25 cellular contexts compared by ENCODE assay signal in the genomic region with DNA sequence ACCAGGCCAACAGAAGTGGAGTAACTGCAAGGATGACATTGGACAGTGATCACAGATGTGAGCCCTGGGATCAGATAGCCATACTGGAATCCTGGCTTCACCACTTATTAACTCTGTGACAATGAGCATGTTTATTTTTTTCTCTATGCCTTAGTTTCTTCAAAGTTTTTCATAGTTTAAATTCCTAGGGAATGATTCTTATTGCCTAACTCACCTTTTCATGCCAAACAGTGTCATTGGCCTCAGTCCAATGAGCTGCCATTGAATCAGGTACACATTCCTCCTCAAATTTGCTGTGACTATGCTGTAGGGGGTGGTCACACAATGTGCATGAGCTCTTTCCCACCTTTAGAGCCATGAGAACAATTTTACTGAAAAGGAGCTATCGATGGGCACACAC.
DNase-seq lines count a peak whose midpoint lies in the region; ATAC-seq, FAIRE-seq and TF ChIP-seq lines count a peak whose summit lies in the region.
"Had no signal": no experiment of that assay in that cellular context is flagged by ENCODE, and none has a peak within 500 bp of the region (broad histone marks: within the 10 kb centered on the region; RNA-seq: fewer than 3 reads in every experiment).

No MANE protein-coding gene starts in this region.

- TF ChIP-seq EP300 in esophagus muscularis mucosa (IDR thresholded peaks at IDR 0.05) (no peak), HepG2 (IDR thresholded peaks at IDR 0.05; ENCODE audit: low read depth in 2 of 2, low read length in 2 of 2) (no peak), HepG2 (CRISPR knock-in tag; IDR thresholded peaks at IDR 0.05; ENCODE audit: borderline replicate concordance) (no peak)

- DNase-seq in Calu3 = peak; percentile 27
- peak; percentile 29 for DNase-seq in M059J (ENCODE audit: low read depth)
- peak; percentile 44 for DNase-seq in bronchial epithelial cell (ENCODE audit: low read depth)
- peak; percentile 86 for DNase-seq in kidney tubule cell (ENCODE audit: low spot score)
- DNase-seq in esophagus muscularis mucosa (ENCODE audit: extremely low spot score) = no peak
- no peak for DNase-seq in HepG2 (ENCODE audit: low spot score)
- no peak for DNase-seq in WTC11 (ENCODE audit: low spot score)
- DNase-seq: C1 segment of cervical spinal cord; CD4-positive, alpha-beta memory T cell; COR-L47; DMS79 treated with DMSO at 0.1 percent for 48 hours; GF-D8; GOT3; HCEC 1CT; Karpas-422; NCI-H2029; NCI-H446; NCI-H524 treated with DMSO at 0.1 percent for 48 hours; NCI-H774; NK-92 treated with Interleukin-12 subunit alpha and Interleukin-12 subunit beta, amount 100 ng/mL, for 24 hours; SHP77 had no signal

- TF ChIP-seq POLR2A in esophagus muscularis mucosa (IDR thresholded peaks at IDR 0.05; ENCODE audit: low read depth) (no peak), HepG2 (IDR thresholded peaks at IDR 0.05; ENCODE audit: insufficient read depth in 1 of 2, low read depth in 2 of 2, low read length in 2 of 2) (no peak)

- H3K9ac ChIP-seq in HepG2 (ENCODE audit: insufficient read depth, low read depth, low read length) = no peak overlapping the region

- no peak overlapping the region for H3K4me3 ChIP-seq in bronchial epithelial cell (ENCODE audit: low read depth, low read length)
- H3K4me3 ChIP-seq in esophagus muscularis mucosa = no peak overlapping the region
- no peak overlapping the region for H3K4me3 ChIP-seq in HepG2 (replicated peaks in 1 of 3; ENCODE audit: insufficient read depth in 1 of 3, low read depth in 2 of 3, low read length in 3 of 3)
- H3K4me3 ChIP-seq: PC-9 had no signal

- H3K4me1 ChIP-seq in esophagus muscularis mucosa (no peaks in the 10 kb centered on the region), HepG2 (ENCODE audit: insufficient read depth, low read length) (no peaks in the 10 kb centered on the region)

- ATAC-seq in HG03460 (IDR thresholded peaks at IDR 0.05; ENCODE audit: unreplicated experiment) (no peak), HepG2 (no peak), WTC11 (no peak)

- intact Hi-C loops in Calu3 (cut with micrococcal nuclease; ENCODE audit: unreplicated experiment) (loop anchor here (5.0 kb wide), 1 partner anchor 140 kb away; no protein-coding TSS in a partner anchor), esophagus muscularis mucosa (cut with DNase I) (no loop called here), HepG2 (cut with micrococcal nuclease; ENCODE audit: unreplicated experiment) (no loop called here)

- H3K36me3 Mint-ChIP-seq in Calu3 (ENCODE audit: insufficient read depth, unreplicated experiment) (no peaks in the 10 kb centered on the region), WTC11 (peaks cover 13% of the 10 kb centered on the region)
- H3K36me3 Mint-ChIP-seq: CD4-positive, alpha-beta memory T cell had no signal

- TF ChIP-seq RAD21 in HepG2 (CRISPR knock-in tag; IDR thresholded peaks at IDR 0.05) = no peak

- FAIRE-seq in bronchial epithelial cell (lab: Jason Lieb, UNC) (no peak), HepG2 (lab: Jason Lieb, UNC) (no peak)
- FAIRE-seq: A204.1, GM12891 had no signal

- no peaks in the 10 kb centered on the region for H3K9me3 Mint-ChIP-seq in Calu3 (ENCODE audit: low read depth, unreplicated experiment)
- peaks cover 17% of the 10 kb centered on the region for H3K9me3 Mint-ChIP-seq in WTC11

- POLR2A ChIA-PET in HepG2 (lab: Yijun Ruan, JAX) (no interaction called here), WTC11 (lab: Charles Lee) (no interaction called here)

- BruUV-seq in Calu3 (replicated peaks; lab: Mats Ljungman, UMichigan) (no TSS peak), HepG2 (replicated peaks; lab: Mats Ljungman, UMichigan) (no TSS peak)

- H3K27ac ChIP-seq in esophagus muscularis mucosa (replicated peaks in 1 of 4) (no peak overlapping the region), HepG2 (ENCODE audit: extremely low read length, insufficient read depth, low read length) (no peak overlapping the region)
- H3K27ac ChIP-seq: PC-9 had no signal

- TF ChIP-seq CTCF in Calu3 (IDR thresholded peaks at IDR 0.05; ENCODE audit: unreplicated experiment) (no peak), bronchial epithelial cell (IDR thresholded peaks at IDR 0.05; ENCODE audit: insufficient read depth, low read length, severe bottlenecking) (no peak), esophagus muscularis mucosa (IDR thresholded peaks at IDR 0.05) (no peak), HepG2 (CRISPR knock-in tag; IDR thresholded peaks at IDR 0.05) (no peak), WTC11 (IDR thresholded peaks at IDR 0.05) (no peak)

- H4K20me1 ChIP-seq in HepG2 (ENCODE audit: insufficient read depth, low read length) = no peaks in the 10 kb centered on the region

- H3K27me3 ChIP-seq in bronchial epithelial cell (ENCODE audit: control insufficient read depth, insufficient read depth, low read length) (no peaks in the 10 kb centered on the region), esophagus muscularis mucosa (no peaks in the 10 kb centered on the region), HepG2 (ENCODE audit: control insufficient read depth in 1 of 2, insufficient read depth in 2 of 2, low read length in 2 of 2) (no peaks in the 10 kb centered on the region)

- WGBS in esophagus muscularis mucosa = 83% methylated on average over 1 of the region's 1 CpG
- 0% methylated on average over 1 of the region's 1 CpG for WGBS in HepG2 (ENCODE audit: low lambda C conversion rate)

- H2AFZ ChIP-seq in HepG2 (ENCODE audit: low read length) = no peak overlapping the region
- H2AFZ ChIP-seq: PC-9 had no signal

- H3K9me3 ChIP-seq in esophagus muscularis mucosa (peaks cover 0 to 8% (median 3%) of the 10 kb centered on the region in 4 donors), HepG2 (ENCODE audit: low read length) (no peaks in the 10 kb centered on the region)

- H3K4me1 Mint-ChIP-seq in Calu3 (ENCODE audit: low read depth, unreplicated experiment) = peaks cover 37% of the 10 kb centered on the region
- no peaks in the 10 kb centered on the region for H3K4me1 Mint-ChIP-seq in WTC11
- H3K4me1 Mint-ChIP-seq: CD4-positive, alpha-beta memory T cell had no signal

- H3K4me2 ChIP-seq in HepG2 (ENCODE audit: low read depth, low read length) = no peak overlapping the region
- H3K4me2 ChIP-seq: PC-9 had no signal

- no peaks in the 10 kb centered on the region for H3K79me2 ChIP-seq in HepG2 (ENCODE audit: insufficient read depth, low read length)

- H3K36me3 ChIP-seq in bronchial epithelial cell (ENCODE audit: control insufficient read depth, insufficient read depth, low read length) (no peaks in the 10 kb centered on the region), esophagus muscularis mucosa (no peaks in the 10 kb centered on the region), HepG2 (replicated peaks in 1 of 2; ENCODE audit: control insufficient read depth in 1 of 2, insufficient read depth in 2 of 2, low read length in 2 of 2) (no peaks in the 10 kb centered on the region)

- CTCF ChIA-PET in Calu3 (lab: Charles Lee) (interaction anchor here (1.1 kb wide), 1 partner anchor 138 kb away, joined by 3 read pairs; no protein-coding TSS in a partner anchor), HepG2 (lab: Yijun Ruan, JAX; ENCODE audit: low intra/inter-chr PET ratio, low total read pairs) (no interaction called here), WTC11 (lab: Charles Lee) (no interaction called here)

- in situ Hi-C loops in HepG2 (cut with HindIII; ENCODE audit: extremely low pct_ligation_motif_present, low pct_unique_long_range_greater_than_20kb) = no loop called here

- H3K4me3 Mint-ChIP-seq in Calu3 (ENCODE audit: low read depth, unreplicated experiment) (no peak overlapping the region), WTC11 (no peak overlapping the region)
- H3K4me3 Mint-ChIP-seq: CD4-positive, alpha-beta memory T cell had no signal

- H3K27ac Mint-ChIP-seq in Calu3 (ENCODE audit: unreplicated experiment) (no peak overlapping the region), WTC11 (no peak overlapping the region)
- H3K27ac Mint-ChIP-seq: CD4-positive, alpha-beta memory T cell had no signal

- H3K27me3 Mint-ChIP-seq in Calu3 (ENCODE audit: unreplicated experiment) = no peaks in the 10 kb centered on the region
- no peaks in the 10 kb centered on the region for H3K27me3 Mint-ChIP-seq in WTC11 (ENCODE audit: low read depth)
- H3K27me3 Mint-ChIP-seq: CD4-positive, alpha-beta memory T cell had no signal

TF ChIP-seq in HepG2, 621 proteins besides CTCF, POLR2A, EP300 and RAD21 (continues in another document):
- no peak for TF ChIP-seq ZNF773 (CRISPR knock-in tag; IDR thresholded peaks at IDR 0.05; ENCODE audit: borderline replicate concordance)
- no peak for TF ChIP-seq ZNF496 (CRISPR knock-in tag; IDR thresholded peaks at IDR 0.05; ENCODE audit: insufficient replicate concordance)
- no peak for TF ChIP-seq ETV5 (CRISPR knock-in tag; IDR thresholded peaks at IDR 0.05; ENCODE audit: borderline replicate concordance)
- TF ChIP-seq KAT7 (CRISPR knock-in tag; IDR thresholded peaks at IDR 0.05; ENCODE audit: borderline replicate concordance) = no peak
- no peak for TF ChIP-seq KLF11 (CRISPR knock-in tag; IDR thresholded peaks at IDR 0.05)
- no peak for TF ChIP-seq ZSCAN12 (CRISPR knock-in tag; IDR thresholded peaks at IDR 0.05)
- TF ChIP-seq ZNF7 (CRISPR knock-in tag; IDR thresholded peaks at IDR 0.05) = no peak

TF ChIP-seq in WTC11, 78 proteins besides CTCF, POLR2A, EP300 and RAD21 (continues in another document):
- TF ChIP-seq, protein P1, sequence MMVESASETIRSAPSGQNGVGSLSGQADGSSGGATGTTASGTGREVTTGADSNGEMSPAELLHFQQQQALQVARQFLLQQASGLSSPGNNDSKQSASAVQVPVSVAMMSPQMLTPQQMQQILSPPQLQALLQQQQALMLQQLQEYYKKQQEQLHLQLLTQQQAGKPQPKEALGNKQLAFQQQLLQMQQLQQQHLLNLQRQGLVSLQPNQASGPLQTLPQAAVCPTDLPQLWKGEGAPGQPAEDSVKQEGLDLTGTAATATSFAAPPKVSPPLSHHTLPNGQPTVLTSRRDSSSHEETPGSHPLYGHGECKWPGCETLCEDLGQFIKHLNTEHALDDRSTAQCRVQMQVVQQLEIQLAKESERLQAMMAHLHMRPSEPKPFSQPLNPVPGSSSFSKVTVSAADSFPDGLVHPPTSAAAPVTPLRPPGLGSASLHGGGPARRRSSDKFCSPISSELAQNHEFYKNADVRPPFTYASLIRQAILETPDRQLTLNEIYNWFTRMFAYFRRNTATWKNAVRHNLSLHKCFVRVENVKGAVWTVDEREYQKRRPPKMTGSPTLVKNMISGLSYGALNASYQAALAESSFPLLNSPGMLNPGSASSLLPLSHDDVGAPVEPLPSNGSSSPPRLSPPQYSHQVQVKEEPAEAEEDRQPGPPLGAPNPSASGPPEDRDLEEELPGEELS (CRISPR knock-in tag; IDR thresholded peaks at IDR 0.05) = no peak
- TF ChIP-seq ATF1 (CRISPR knock-in tag; IDR thresholded peaks at IDR 0.05) (no peak), SP1 (CRISPR knock-in tag; conservative IDR thresholded peaks at IDR 0.05) (no peak), ZNF671 (CRISPR knock-in tag; IDR thresholded peaks at IDR 0.05) (no peak), GABPB1 (CRISPR knock-in tag; IDR thresholded peaks at IDR 0.05) (no peak)

Comparison
In these comparisons a context has a peak if more than half of its experiments do, and no peak if none do; other contexts are left out.
1. DNase-seq: peak in Calu3 (single experiment), M059J (single experiment), bronchial epithelial cell (single experiment) and kidney tubule cell (single experiment); none in esophagus muscularis mucosa (single experiment), HepG2 (single experiment) and WTC11 (single experiment).